ENCODE assay signal across 21 cellular contexts in genomic region chr2:223114170-223114569, GRCh38.
"Had no signal": no experiment of that assay in that cellular context is flagged by ENCODE, and none has a peak within 500 bp of the region (broad histone marks: within the 10 kb centered on the region; RNA-seq: fewer than 3 reads in every experiment).

No MANE protein-coding gene starts in this region.

- H3K9me3 ChIP-seq: esophagus muscularis mucosa, gastrocnemius medialis, mucosa of descending colon, upper lobe of left lung had no signal

- DNase-seq: activated CD4-positive, alpha-beta memory T cell treated with anti-CD3 and anti-CD28 coated beads for 36 hours; activated CD4-positive, alpha-beta T cell treated with anti-CD3 and anti-CD28 coated beads for 48 hours; activated naive CD4-positive, alpha-beta T cell treated with Interleukin-2 at 50 U/mL for 16 hours; activated naive CD8-positive, alpha-beta T cell treated with anti-CD3 and anti-CD28 coated beads for 36 hours; activated T-cell treated with anti-CD3 and anti-CD28 coated beads, Interleukin-2, amount 50 U/mL, for 48 hours; effector memory CD4-positive, alpha-beta T cell; gastrocnemius medialis; head of caudate nucleus; islet precursor cell; left colon; mesenchymal stem cell; mucosa of descending colon; nephron progenitor cell; nucleus accumbens; stimulated activated CD4-positive, alpha-beta T cell treated with anti-CD3 and anti-CD28 coated beads, Interleukin-4, amount 100 ng/mL, for 24 hours; stimulated activated naive CD8-positive, alpha-beta T cell treated with anti-CD3 and anti-CD28 coated beads, Interleukin-15, Interleukin-2, amounts not matched to agents 100 U/mL and 50 U/mL, for 24 hours; T-helper 17 cell had no signal

- H3K4me1 ChIP-seq: esophagus muscularis mucosa, gastrocnemius medialis, upper lobe of left lung had no signal

- H3K27me3 Mint-ChIP-seq: activated CD4-positive, alpha-beta memory T cell treated with anti-CD3 and anti-CD28 coated beads for 36 hours; activated naive CD8-positive, alpha-beta T cell treated with anti-CD3 and anti-CD28 coated beads for 36 hours had no signal

- H3K36me3 Mint-ChIP-seq: activated CD4-positive, alpha-beta memory T cell treated with anti-CD3 and anti-CD28 coated beads for 36 hours; activated naive CD8-positive, alpha-beta T cell treated with anti-CD3 and anti-CD28 coated beads for 36 hours had no signal

- H3K9me3 Mint-ChIP-seq: activated CD4-positive, alpha-beta memory T cell treated with anti-CD3 and anti-CD28 coated beads for 36 hours; activated naive CD8-positive, alpha-beta T cell treated with anti-CD3 and anti-CD28 coated beads for 36 hours; dendritic cell treated with granulocyte-macrophage colony-stimulating factor and Interleukin-4, amounts not matched to agents 40 ng/mL and 50 ng/mL, for 4 days had no signal

- H3K27me3 ChIP-seq: cardiac muscle cell, esophagus muscularis mucosa, gastrocnemius medialis, upper lobe of left lung had no signal

- H3K27ac Mint-ChIP-seq: activated CD4-positive, alpha-beta memory T cell treated with anti-CD3 and anti-CD28 coated beads for 36 hours; activated naive CD8-positive, alpha-beta T cell treated with anti-CD3 and anti-CD28 coated beads for 36 hours; dendritic cell treated with granulocyte-macrophage colony-stimulating factor and Interleukin-4, amounts not matched to agents 40 ng/mL and 50 ng/mL, for 4 days; nephron progenitor cell; T-helper 17 cell had no signal

- H3K36me3 ChIP-seq: cardiac muscle cell, esophagus muscularis mucosa, gastrocnemius medialis, upper lobe of left lung had no signal

- H3K4me3 Mint-ChIP-seq: activated CD4-positive, alpha-beta memory T cell treated with anti-CD3 and anti-CD28 coated beads for 36 hours; activated naive CD8-positive, alpha-beta T cell treated with anti-CD3 and anti-CD28 coated beads for 36 hours; dendritic cell treated with granulocyte-macrophage colony-stimulating factor and Interleukin-4, amounts not matched to agents 40 ng/mL and 50 ng/mL, for 4 days; nephron progenitor cell; T-helper 17 cell had no signal

- H3K4me3 ChIP-seq: cardiac muscle cell, esophagus muscularis mucosa, gastrocnemius medialis, mucosa of descending colon, upper lobe of left lung had no signal

- H3K4me1 Mint-ChIP-seq: activated naive CD8-positive, alpha-beta T cell treated with anti-CD3 and anti-CD28 coated beads for 36 hours; nephron progenitor cell; T-helper 17 cell had no signal

- H3K27ac ChIP-seq: cardiac muscle cell, esophagus muscularis mucosa, gastrocnemius medialis, upper lobe of left lung had no signal
